Comparison of ENCODE assay signal across 8 cellular contexts in the genomic region with DNA sequence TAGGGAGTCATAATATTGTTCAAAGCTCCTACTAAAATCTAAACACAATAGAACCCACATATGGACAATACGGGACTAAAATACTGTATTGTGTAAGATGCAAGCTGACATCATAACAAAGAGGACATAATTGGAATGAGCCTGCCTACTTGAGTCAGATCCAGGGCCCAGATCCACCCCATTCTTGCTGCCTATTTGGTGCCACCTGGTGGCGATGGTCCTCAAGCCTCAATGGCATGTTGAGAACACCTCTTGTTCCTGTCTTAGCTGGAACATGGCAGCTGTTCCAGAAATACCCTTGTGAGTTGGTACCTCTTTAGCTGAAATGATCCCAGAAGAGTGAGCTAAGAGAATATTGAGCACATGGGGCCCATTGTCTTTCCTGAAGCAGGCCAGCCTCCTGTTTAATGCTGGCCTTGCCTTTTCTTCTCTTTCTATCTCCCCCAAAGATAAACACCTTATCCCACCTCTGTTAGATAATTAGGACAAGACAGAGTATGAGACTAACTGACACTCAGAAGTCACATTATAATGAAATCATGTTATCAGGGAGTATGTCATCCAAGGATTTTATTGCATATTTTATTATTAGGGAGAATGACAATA.
A peak's percentile ranks its signal among the peaks of the same experiment; 100 is the strongest.
DNase-seq lines count a peak whose midpoint lies in the region; ATAC-seq and TF ChIP-seq lines count a peak whose summit lies in the region.

No MANE protein-coding gene starts in this region.

- TF ChIP-seq CTCF in 22Rv1 (IDR thresholded peaks at IDR 0.05) (peak; percentile 84), GM12873 (IDR thresholded peaks at IDR 0.05; ENCODE audit: insufficient read depth, low read depth, low read length, missing control alignments) (peak; percentile 87), fibroblast of pulmonary artery (IDR thresholded peaks at IDR 0.05; ENCODE audit: low read length, missing control alignments) (peak; percentile 36)

- no peak overlapping the region for H3K27ac ChIP-seq in 22Rv1

- intact Hi-C loops in posterior cingulate gyrus (cut with DNase I), result loop anchor here (5.0 kb wide), 1 partner anchor 865 kb away; no protein-coding TSS in a partner anchor

- DNase-seq in NCI-H1048 (lab: John Stamatoyannopoulos, UW), result peak; percentile 67
- peak; percentile 74 for DNase-seq in SK-N-DZ (ENCODE audit: low spot score)
- peak; percentile 45 for DNase-seq in fibroblast of pulmonary artery (ENCODE audit: low read depth)
- peak in 7 of 10 donors; percentile 21 to 88 (median 54) for DNase-seq in posterior cingulate gyrus
- no peak for DNase-seq in effector CD4-positive, alpha-beta T cell

- peak; percentile 92 for ATAC-seq in HG02642 (IDR thresholded peaks at IDR 0.05; ENCODE audit: poor library complexity, unreplicated experiment)

- H3K4me3 ChIP-seq in fibroblast of pulmonary artery (replicated peaks; ENCODE audit: low read depth, low read length), result no peak overlapping the region

Comparison
In these comparisons a context has a peak if more than half of its experiments do, and no peak if none do; other contexts are left out.
1. CTCF ChIP-seq: peak in every context shown above with its lines; median percentile 87 in GM12873; 84 in 22Rv1; 36 in fibroblast of pulmonary artery.